ENCODE assay signal across 22 cellular contexts in the genomic region with DNA sequence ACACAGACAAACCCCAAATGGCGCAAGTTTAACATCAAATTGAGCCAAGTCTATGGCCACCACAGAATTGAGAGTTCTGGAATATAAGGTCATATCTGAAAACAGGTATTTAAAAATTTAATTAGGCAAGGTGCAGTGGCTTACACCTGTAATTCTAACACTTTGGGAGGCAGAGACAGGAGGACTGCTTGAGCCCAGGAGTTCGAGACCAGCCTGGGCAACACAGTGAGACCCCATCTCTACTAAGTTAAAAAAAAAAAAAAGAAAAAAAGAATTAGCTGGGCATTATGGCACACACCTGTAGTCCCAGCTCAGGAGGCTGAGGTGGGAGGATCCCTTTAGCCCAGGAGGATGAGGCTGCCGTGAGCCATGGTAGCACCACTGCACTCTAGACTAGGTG. TPM values are rescaled to one million over a fixed set of nuclear protein-coding genes. Genes with fewer than 3 reads are reported as not detected.
"Had no signal": no experiment of that assay in that cellular context is flagged by ENCODE, and none has a peak within 500 bp of the region (broad histone marks: within the 10 kb centered on the region; RNA-seq: fewer than 3 reads in every experiment).

No MANE protein-coding gene starts in this region.

- H3K9me3 Mint-ChIP-seq: activated CD4-positive, alpha-beta T cell treated with anti-CD3 and anti-CD28 coated beads, Interleukin-2, amount 10 ng/mL, durations not matched to agents 24 days and 14 days; activated CD8-positive, alpha-beta T cell treated with anti-CD3 and anti-CD28 coated beads for 36 hours; activated T-helper 2 cell treated with anti-CD3 and anti-CD28 coated beads, Interferon-gamma antibody, Interleukin-2, Interleukin-4, amounts not matched to agents 10 μg/mL and 5 μg/mL and 100 μg/mL, durations not matched to agents 14 hours and 24 hours and 36 hours; stimulated activated naive CD8-positive, alpha-beta T cell treated with anti-CD3 and anti-CD28 coated beads, Interleukin-15, Interleukin-2, amounts not matched to agents 100 ng/mL and 50 ng/mL, for 24 hours had no signal

- H3K9me3 ChIP-seq: adrenal gland, ascending aorta, esophagus muscularis mucosa, tibial artery had no signal

- H3K27me3 ChIP-seq: adrenal gland, ascending aorta, brain microvascular endothelial cell, esophagus muscularis mucosa, tibial artery had no signal

- ATAC-seq: activated CD4-positive, CD25-positive, alpha-beta regulatory T cell treated with anti-CD3 and anti-CD28 coated beads, Interleukin-2, amount 50 U/mL, for 24 hours; activated CD8-positive, alpha-beta T cell treated with anti-CD3 and anti-CD28 coated beads for 36 hours; left ventricle myocardium superior had no signal

- H3K27me3 Mint-ChIP-seq: activated CD4-positive, alpha-beta T cell treated with anti-CD3 and anti-CD28 coated beads, Interleukin-2, amount 10 ng/mL, durations not matched to agents 24 days and 14 days; activated CD8-positive, alpha-beta T cell treated with anti-CD3 and anti-CD28 coated beads for 36 hours; activated naive CD8-positive, alpha-beta T cell; stimulated activated naive CD8-positive, alpha-beta T cell treated with anti-CD3 and anti-CD28 coated beads, Interleukin-15, Interleukin-2, amounts not matched to agents 100 ng/mL and 50 ng/mL, for 24 hours had no signal

- H3K4me3 Mint-ChIP-seq: activated CD4-positive, alpha-beta T cell treated with anti-CD3 and anti-CD28 coated beads, Interleukin-2, amount 10 ng/mL, durations not matched to agents 24 days and 14 days; activated CD8-positive, alpha-beta T cell treated with anti-CD3 and anti-CD28 coated beads for 36 hours; activated naive CD8-positive, alpha-beta T cell; stimulated activated naive CD8-positive, alpha-beta T cell treated with anti-CD3 and anti-CD28 coated beads, Interleukin-15, Interleukin-2, amounts not matched to agents 100 ng/mL and 50 ng/mL, for 24 hours had no signal

- H3K27ac Mint-ChIP-seq: activated CD4-positive, alpha-beta T cell treated with anti-CD3 and anti-CD28 coated beads, Interleukin-2, amount 10 ng/mL, durations not matched to agents 24 days and 14 days; activated CD8-positive, alpha-beta T cell treated with anti-CD3 and anti-CD28 coated beads for 36 hours; activated naive CD8-positive, alpha-beta T cell; activated T-helper 2 cell treated with anti-CD3 and anti-CD28 coated beads, Interferon-gamma antibody, Interleukin-2, Interleukin-4, amounts not matched to agents 10 μg/mL and 5 μg/mL and 100 μg/mL, durations not matched to agents 14 hours and 24 hours and 36 hours; stimulated activated naive CD8-positive, alpha-beta T cell treated with anti-CD3 and anti-CD28 coated beads, Interleukin-15, Interleukin-2, amounts not matched to agents 100 ng/mL and 50 ng/mL, for 24 hours had no signal

- H3K4me3 ChIP-seq: adrenal gland, ascending aorta, esophagus muscularis mucosa, tibial artery had no signal

- H3K27ac ChIP-seq: brain microvascular endothelial cell had no signal

- DNase-seq: activated CD4-positive, alpha-beta T cell treated with anti-CD3 and anti-CD28 coated beads, Interleukin-2, amount 10 ng/mL, durations not matched to agents 24 days and 14 days; activated CD8-positive, alpha-beta T cell treated with anti-CD3 and anti-CD28 coated beads for 36 hours; activated naive CD4-positive, alpha-beta T cell; activated T-cell treated with anti-CD3 and anti-CD28 coated beads, Interleukin-2, amount 50 U/mL, for 1 hour; adrenal gland; brain microvascular endothelial cell; caudate nucleus; effector memory CD4-positive, alpha-beta T cell; hypothalamus; left ventricle myocardium superior; nucleus accumbens; posterior cingulate gyrus; stimulated activated CD4-positive, alpha-beta T cell treated with anti-CD3 and anti-CD28 coated beads, Interleukin-12 subunit alpha, Interleukin-12 subunit beta, amount 100 ng/mL, for 4 hours; stimulated activated CD4-positive, alpha-beta T cell treated with anti-CD3 and anti-CD28 coated beads, Interleukin-4, amount 100 ng/mL, for 4 hours; tibial artery had no signal

RNA-seq across cellular contexts. Expression of a gene that starts 29.6 kb away (rescaled TPM):
- polyA plus RNA-seq: neural cell had no signal
